Comparison of ENCODE assay signal across 18 cellular contexts in the genomic region with DNA sequence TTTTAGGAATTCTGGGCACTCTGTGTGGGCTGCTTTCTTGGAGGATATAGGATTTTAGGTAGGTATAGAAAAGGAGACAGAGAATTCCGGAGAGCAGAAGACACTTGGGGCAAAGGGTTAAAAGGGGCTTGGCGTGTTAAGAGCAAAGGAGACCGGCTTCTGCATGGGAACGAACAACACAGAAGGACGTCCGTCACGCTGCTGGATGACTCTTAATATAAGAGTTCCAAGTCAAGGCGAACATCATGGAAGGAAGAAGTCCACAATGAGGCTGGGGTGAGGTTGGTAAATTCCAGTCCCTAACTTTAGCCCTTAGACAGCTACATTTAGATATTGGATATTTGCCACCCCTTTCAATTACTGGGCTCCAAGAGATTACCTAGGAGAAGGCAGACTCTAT. TPM values are rescaled to one million over a fixed set of nuclear protein-coding genes. Genes with fewer than 3 reads are reported as not detected.
DNase-seq lines count a peak whose midpoint lies in the region; ATAC-seq and TF ChIP-seq lines count a peak whose summit lies in the region.
"Had no signal": no experiment of that assay in that cellular context is flagged by ENCODE, and none has a peak within 500 bp of the region (broad histone marks: within the 10 kb centered on the region; RNA-seq: fewer than 3 reads in every experiment).

No MANE protein-coding gene starts in this region.

- DNase-seq in CD4-positive, alpha-beta T cell, result no peak
- no peak for DNase-seq in naive thymus-derived CD4-positive, alpha-beta T cell
- DNase-seq in NCI-H510A treated with DMSO at 0.1 percent for 48 hours (lab: John Stamatoyannopoulos, UW), result no peak
- DNase-seq in NOMO-1 treated with dmso at 0.1 percent for 144 hours (lab: John Stamatoyannopoulos, UW; ENCODE audit: unreplicated experiment), result no peak
- DNase-seq: activated T-cell treated with anti-CD3 and anti-CD28 coated beads for 4 hours; aorta; esophagus squamous epithelium; heart left ventricle; kidney glomerular epithelial cell; NCI-H1417; NCI-H226; stimulated activated naive CD8-positive, alpha-beta T cell treated with anti-CD3 and anti-CD28 coated beads, Interleukin-15, amount 100 ng/mL, for 72 hours had no signal

- H3K9me3 Mint-ChIP-seq in CD4-positive, alpha-beta T cell, result no peaks in the 10 kb centered on the region
- no peaks in the 10 kb centered on the region for H3K9me3 Mint-ChIP-seq in activated T-helper 17 cell treated with anti-CD3 and anti-CD28 coated beads, Interleukin-2, amount 50 U/mL, for 72 hours
- no peaks in the 10 kb centered on the region for H3K9me3 Mint-ChIP-seq in naive thymus-derived CD4-positive, alpha-beta T cell
- H3K9me3 Mint-ChIP-seq: stimulated activated naive CD8-positive, alpha-beta T cell treated with anti-CD3 and anti-CD28 coated beads, Interleukin-15, amount 100 ng/mL, for 72 hours had no signal

- H3K27me3 ChIP-seq in ACC112 (ENCODE audit: insufficient read depth, low read length), result no peaks in the 10 kb centered on the region
- no peaks in the 10 kb centered on the region for H3K27me3 ChIP-seq in CD4-positive, alpha-beta T cell (ENCODE audit: control insufficient read depth, insufficient read depth, low read length)
- no peaks in the 10 kb centered on the region for H3K27me3 ChIP-seq in naive thymus-derived CD4-positive, alpha-beta T cell (ENCODE audit: control insufficient read depth in 2 of 2, insufficient read depth in 2 of 2, low read length in 2 of 2)
- H3K27me3 ChIP-seq: heart left ventricle had no signal

- no peaks in the 10 kb centered on the region for H3K36me3 ChIP-seq in ACC112 (ENCODE audit: insufficient read depth, low read length)
- H3K36me3 ChIP-seq in naive thymus-derived CD4-positive, alpha-beta T cell (ENCODE audit: control insufficient read depth in 2 of 3, insufficient read depth in 3 of 3, low read length in 3 of 3), result no peaks in the 10 kb centered on the region
- H3K36me3 ChIP-seq: esophagus squamous epithelium, heart left ventricle had no signal

- intact Hi-C loops in CD4-positive, alpha-beta T cell (cut with DNase I, micrococcal nuclease), result loop anchor here in 1 of 2 experiments (5.0 kb wide), 1 partner anchor 37 kb away; no protein-coding TSS in a partner anchor
- intact Hi-C loops in naive thymus-derived CD4-positive, alpha-beta T cell (cut with micrococcal nuclease), result loop anchor here (5.0 to 10.0 kb wide), 5 partner anchors 32 to 365 kb away; partner anchors contain the start of genes TTL (in 1 of the 2) and ZC3H6 (in 1 of the 2)

- TF ChIP-seq CTCF in CD4-positive, alpha-beta T cell (IDR thresholded peaks at IDR 0.05), result no peak

- H3K79me2 ChIP-seq in ACC112 (ENCODE audit: control insufficient read depth, insufficient read depth, low read length, unreplicated experiment), result peaks cover 21% of the 10 kb centered on the region
- H3K79me2 ChIP-seq: parathyroid adenoma had no signal

- no peak overlapping the region for H3K4me3 ChIP-seq in ACC112 (ENCODE audit: low read depth, low read length)
- peak overlapping the region; percentile 50 for H3K4me3 ChIP-seq in naive thymus-derived CD4-positive, alpha-beta T cell (ENCODE audit: low read length)
- H3K4me3 ChIP-seq: esophagus squamous epithelium had no signal

- H3K27ac ChIP-seq in ACC112 (ENCODE audit: low read depth, low read length), result peak overlapping the region; percentile 90
- no peak overlapping the region for H3K27ac ChIP-seq in CD4-positive, alpha-beta T cell (ENCODE audit: low read depth, low read length)
- peak overlapping the region; percentile 70 for H3K27ac ChIP-seq in naive thymus-derived CD4-positive, alpha-beta T cell (ENCODE audit: low read depth, low read length)
- H3K27ac ChIP-seq: KMS-11, parathyroid adenoma, SK-N-MC had no signal

- peaks cover 69% of the 10 kb centered on the region for H3K4me1 ChIP-seq in ACC112 (ENCODE audit: control insufficient read depth, insufficient read depth, low read length, unreplicated experiment)
- peaks cover 65 to 82% of the 10 kb centered on the region in 2 donors for H3K4me1 ChIP-seq in naive thymus-derived CD4-positive, alpha-beta T cell (ENCODE audit: control insufficient read depth in 2 of 2, insufficient read depth in 2 of 2, low read length in 2 of 2)
- H3K4me1 ChIP-seq: parathyroid adenoma had no signal

- no peaks in the 10 kb centered on the region for H3K9me3 ChIP-seq in CD4-positive, alpha-beta T cell (ENCODE audit: control insufficient read depth, low read length)
- H3K9me3 ChIP-seq in naive thymus-derived CD4-positive, alpha-beta T cell (ENCODE audit: control insufficient read depth in 2 of 3, low read length in 3 of 3), result no peaks in the 10 kb centered on the region
- H3K9me3 ChIP-seq: esophagus squamous epithelium, heart left ventricle had no signal

- POLR2A ChIA-PET in CD4-positive, alpha-beta T cell (lab: Charles Lee), result interaction anchor here (2.2 to 14.2 kb wide), 3 partner anchors 16 to 46 kb away, joined by 6 to 239 read pairs (median 8); partner anchors contain the start of genes CHCHD5 and SLC20A1
- POLR2A ChIA-PET in naive thymus-derived CD4-positive, alpha-beta T cell (lab: Charles Lee), result interaction anchor here (1.1 to 15.0 kb wide), 7 partner anchors 15 to 63 kb away, joined by 3 to 418 read pairs (median 9); partner anchors contain the start of genes CHCHD5 and SLC20A1

- no peak for ATAC-seq in CD4-positive, alpha-beta T cell (ENCODE audit: poor library complexity)
- no peak for ATAC-seq in activated T-helper 17 cell treated with anti-CD3 and anti-CD28 coated beads, Interleukin-2, amount 50 U/mL, for 72 hours (replicated peaks)
- no peak for ATAC-seq in naive thymus-derived CD4-positive, alpha-beta T cell
- ATAC-seq in GM19452 (IDR thresholded peaks at IDR 0.05; ENCODE audit: unreplicated experiment), result no peak
- ATAC-seq: heart left ventricle; stimulated activated naive CD8-positive, alpha-beta T cell treated with anti-CD3 and anti-CD28 coated beads, Interleukin-15, amount 100 ng/mL, for 72 hours had no signal

- CTCF ChIA-PET in CD4-positive, alpha-beta T cell (lab: Charles Lee), result interaction anchor here (1.1 to 3.9 kb wide), 3 partner anchors 16 to 108 kb away, joined by 3 to 28 read pairs (median 3); partner anchors contain the start of gene SLC20A1
- CTCF ChIA-PET in naive thymus-derived CD4-positive, alpha-beta T cell (lab: Charles Lee), result interaction anchor here (0.6 to 12.5 kb wide), 4 partner anchors 16 to 97 kb away, joined by 3 to 183 read pairs (median 68); partner anchors contain the start of gene SLC20A1

- peak overlapping the region; percentile 87 for H3K4me3 Mint-ChIP-seq in CD4-positive, alpha-beta T cell
- H3K4me3 Mint-ChIP-seq in activated T-helper 17 cell treated with anti-CD3 and anti-CD28 coated beads, Interleukin-2, amount 50 U/mL, for 72 hours, result peak overlapping the region; percentile 79
- H3K4me3 Mint-ChIP-seq in naive thymus-derived CD4-positive, alpha-beta T cell, result peak overlapping the region; percentile 25 to 93 (median 86)

- no peaks in the 10 kb centered on the region for H3K27me3 Mint-ChIP-seq in CD4-positive, alpha-beta T cell
- H3K27me3 Mint-ChIP-seq in activated T-helper 17 cell treated with anti-CD3 and anti-CD28 coated beads, Interleukin-2, amount 50 U/mL, for 72 hours, result no peaks in the 10 kb centered on the region
- no peaks in the 10 kb centered on the region for H3K27me3 Mint-ChIP-seq in naive thymus-derived CD4-positive, alpha-beta T cell

- H3K36me3 Mint-ChIP-seq in CD4-positive, alpha-beta T cell (ENCODE audit: low read depth), result peaks cover 4% of the 10 kb centered on the region
- no peaks in the 10 kb centered on the region for H3K36me3 Mint-ChIP-seq in activated T-helper 17 cell treated with anti-CD3 and anti-CD28 coated beads, Interleukin-2, amount 50 U/mL, for 72 hours (ENCODE audit: low read depth)
- no peaks in the 10 kb centered on the region for H3K36me3 Mint-ChIP-seq in naive thymus-derived CD4-positive, alpha-beta T cell

- H3K27ac Mint-ChIP-seq in CD4-positive, alpha-beta T cell, result peak overlapping the region; percentile 93
- no peak overlapping the region for H3K27ac Mint-ChIP-seq in activated T-helper 17 cell treated with anti-CD3 and anti-CD28 coated beads, Interleukin-2, amount 50 U/mL, for 72 hours
- peak overlapping the region; percentile 84 to 99 (median 93) for H3K27ac Mint-ChIP-seq in naive thymus-derived CD4-positive, alpha-beta T cell
- H3K27ac Mint-ChIP-seq: stimulated activated naive CD8-positive, alpha-beta T cell treated with anti-CD3 and anti-CD28 coated beads, Interleukin-15, amount 100 ng/mL, for 72 hours had no signal

- H2AFZ ChIP-seq in ACC112 (ENCODE audit: low read length, unreplicated experiment), result no peak overlapping the region
- H2AFZ ChIP-seq: parathyroid adenoma had no signal

- H3K4me1 Mint-ChIP-seq in CD4-positive, alpha-beta T cell (ENCODE audit: low read depth), result peaks cover 84% of the 10 kb centered on the region
- H3K4me1 Mint-ChIP-seq in activated T-helper 17 cell treated with anti-CD3 and anti-CD28 coated beads, Interleukin-2, amount 50 U/mL, for 72 hours, result peaks cover 30% of the 10 kb centered on the region
- peaks cover 46 to 94% (median 76%) of the 10 kb centered on the region in 7 donors for H3K4me1 Mint-ChIP-seq in naive thymus-derived CD4-positive, alpha-beta T cell

RNA-seq across cellular contexts. Expression of gene SLC20A1, which starts 15.9 kb away (rescaled TPM):
- 100 to 1,000 TPM; 130 to 139 TPM for total RNA-seq in CD4-positive, alpha-beta T cell
- 100 to 1,000 TPM in 1 of 2 donors, 10 to 100 TPM in 1; 77.3 to 124 TPM for total RNA-seq in activated T-helper 17 cell treated with anti-CD3 and anti-CD28 coated beads, Interleukin-2, amount 50 U/mL, for 72 hours
- total RNA-seq in naive thymus-derived CD4-positive, alpha-beta T cell, result 100 to 1,000 TPM in 3 of 5 experiments, 10 to 100 TPM in 2; 94.4 to 164 (median 120) TPM
- polyA plus RNA-seq in naive thymus-derived CD4-positive, alpha-beta T cell, result 10 to 100 TPM; 32.8 to 39.3 TPM

RNA-seq across cellular contexts. Expression of gene CHCHD5, which starts 45.4 kb away (rescaled TPM):
- total RNA-seq in CD4-positive, alpha-beta T cell, result 10 to 100 TPM; 13.4 to 14.3 TPM
- total RNA-seq in activated T-helper 17 cell treated with anti-CD3 and anti-CD28 coated beads, Interleukin-2, amount 50 U/mL, for 72 hours, result 10 to 100 TPM; 25.2 to 28.9 TPM
- total RNA-seq in naive thymus-derived CD4-positive, alpha-beta T cell, result 10 to 100 TPM; 17.4 to 31.9 (median 21.1) TPM
- polyA plus RNA-seq in naive thymus-derived CD4-positive, alpha-beta T cell, result 10 to 100 TPM; 35.3 to 67.3 TPM
